ENCODE assay signal across 19 cellular contexts in genomic region chr6:123598011-123598410, GRCh38. TPM values are rescaled to one million over a fixed set of nuclear protein-coding genes. Genes with fewer than 3 reads are reported as not detected.
DNase-seq lines count a peak whose midpoint lies in the region; ATAC-seq and TF ChIP-seq lines count a peak whose summit lies in the region.
"Had no signal": no experiment of that assay in that cellular context is flagged by ENCODE, and none has a peak within 500 bp of the region (broad histone marks: within the 10 kb centered on the region; RNA-seq: fewer than 3 reads in every experiment).

No MANE protein-coding gene starts in this region.

- in situ Hi-C loops in gastrocnemius medialis (cut with MboI; ENCODE audit: low sequenced_read_pairs in 4 of 4) = no loop called here

- H3K27ac ChIP-seq in gastrocnemius medialis (peak overlapping the region in 3 of 4 donors; percentile 56 to 76 (median 63)), ovary (no peak overlapping the region)
- H3K27ac ChIP-seq: GM23248, HL-60, sigmoid colon, SK-N-MC had no signal

- H3K27me3 ChIP-seq in gastrocnemius medialis (no peaks in the 10 kb centered on the region), ovary (no peaks in the 10 kb centered on the region)
- H3K27me3 ChIP-seq: sigmoid colon had no signal

- DNase-seq in gastrocnemius medialis = no peak
- no peak for DNase-seq in ovary
- DNase-seq in H4 (ENCODE audit: low spot score) = no peak
- no peak for DNase-seq in activated T-helper 1 cell treated with anti-CD3 and anti-CD28 coated beads, Interleukin-12 subunit alpha, Interleukin-12 subunit beta, Interleukin-2, Interleukin-4 antibody, amounts not matched to agents 30 ng/mL and 10 ng/mL and 1 ng/mL, durations not matched to agents 14 hours and 24 hours and 36 hours (ENCODE audit: low spot score)
- DNase-seq in NCI-H128 (lab: John Stamatoyannopoulos, UW; ENCODE audit: unreplicated experiment) = no peak
- DNase-seq: activated CD4-positive, alpha-beta memory T cell treated with anti-CD3 and anti-CD28 coated beads for 36 hours; anterior cingulate cortex; DND-41; GM23248; KG1; NCI-H1105; sigmoid colon had no signal

- no peaks in the 10 kb centered on the region for H3K36me3 ChIP-seq in gastrocnemius medialis
- no peaks in the 10 kb centered on the region for H3K36me3 ChIP-seq in ovary
- H3K36me3 ChIP-seq: sigmoid colon had no signal

- H3K4me1 Mint-ChIP-seq in activated T-helper 1 cell treated with anti-CD3 and anti-CD28 coated beads, Interleukin-12 subunit alpha, Interleukin-12 subunit beta, Interleukin-2, Interleukin-4 antibody, amounts not matched to agents 30 ng/mL and 10 ng/mL and 1 ng/mL, durations not matched to agents 14 hours and 24 hours and 36 hours (ENCODE audit: low read depth) = no peaks in the 10 kb centered on the region
- H3K4me1 Mint-ChIP-seq: stimulated activated effector memory CD8-positive, alpha-beta T cell treated with anti-CD3 and anti-CD28 coated beads, Interleukin-12 subunit alpha, Interleukin-12 subunit beta, amount 100 ng/mL, for 72 hours had no signal

- TF ChIP-seq CTCF in gastrocnemius medialis (IDR thresholded peaks at IDR 0.05 in 4 of 5, conservative IDR thresholded peaks at IDR 0.05 in 1 of 5) (no peak), ovary (IDR thresholded peaks at IDR 0.05) (no peak)

- H3K4me1 ChIP-seq in gastrocnemius medialis (peaks cover 39 to 72% of the 10 kb centered on the region in 2 donors), ovary (ENCODE audit: insufficient read depth) (no peaks in the 10 kb centered on the region)

- no peak for TF ChIP-seq POLR2A in gastrocnemius medialis (IDR thresholded peaks at IDR 0.05)
- no peak for TF ChIP-seq POLR2A in ovary (IDR thresholded peaks at IDR 0.05)

- H3K4me3 ChIP-seq in gastrocnemius medialis (no peak overlapping the region), ovary (no peak overlapping the region)
- H3K4me3 ChIP-seq: GM23248, sigmoid colon, SK-N-MC had no signal

- H3K4me3 Mint-ChIP-seq in activated T-helper 1 cell treated with anti-CD3 and anti-CD28 coated beads, Interleukin-12 subunit alpha, Interleukin-12 subunit beta, Interleukin-2, Interleukin-4 antibody, amounts not matched to agents 30 ng/mL and 10 ng/mL and 1 ng/mL, durations not matched to agents 14 hours and 24 hours and 36 hours = no peak overlapping the region
- H3K4me3 Mint-ChIP-seq: activated CD4-positive, alpha-beta memory T cell treated with anti-CD3 and anti-CD28 coated beads for 36 hours; stimulated activated effector memory CD8-positive, alpha-beta T cell treated with anti-CD3 and anti-CD28 coated beads, Interleukin-12 subunit alpha, Interleukin-12 subunit beta, amount 100 ng/mL, for 72 hours had no signal

- no peaks in the 10 kb centered on the region for H3K9me3 Mint-ChIP-seq in activated T-helper 1 cell treated with anti-CD3 and anti-CD28 coated beads, Interleukin-12 subunit alpha, Interleukin-12 subunit beta, Interleukin-2, Interleukin-4 antibody, amounts not matched to agents 30 ng/mL and 10 ng/mL and 1 ng/mL, durations not matched to agents 14 hours and 24 hours and 36 hours
- H3K9me3 Mint-ChIP-seq: activated CD4-positive, alpha-beta memory T cell treated with anti-CD3 and anti-CD28 coated beads for 36 hours had no signal

- no peaks in the 10 kb centered on the region for H3K36me3 Mint-ChIP-seq in activated T-helper 1 cell treated with anti-CD3 and anti-CD28 coated beads, Interleukin-12 subunit alpha, Interleukin-12 subunit beta, Interleukin-2, Interleukin-4 antibody, amounts not matched to agents 30 ng/mL and 10 ng/mL and 1 ng/mL, durations not matched to agents 14 hours and 24 hours and 36 hours (ENCODE audit: low read depth)
- H3K36me3 Mint-ChIP-seq: activated CD4-positive, alpha-beta memory T cell treated with anti-CD3 and anti-CD28 coated beads for 36 hours; stimulated activated effector memory CD8-positive, alpha-beta T cell treated with anti-CD3 and anti-CD28 coated beads, Interleukin-12 subunit alpha, Interleukin-12 subunit beta, amount 100 ng/mL, for 72 hours had no signal

- H3K9me3 ChIP-seq in gastrocnemius medialis = no peaks in the 10 kb centered on the region
- no peaks in the 10 kb centered on the region for H3K9me3 ChIP-seq in ovary
- H3K9me3 ChIP-seq: sigmoid colon had no signal

- intact Hi-C loops in gastrocnemius medialis (cut with DNase I; ENCODE audit: low total_unique reads) (no loop called here), ovary (cut with DNase I) (no loop called here)
- intact Hi-C loops in activated T-helper 1 cell treated with anti-CD3 and anti-CD28 coated beads, Interleukin-12 subunit alpha, Interleukin-12 subunit beta, Interleukin-2, Interleukin-4 antibody, amounts not matched to agents 30 ng/mL and 10 ng/mL and 1 ng/mL, durations not matched to agents 14 hours and 24 hours and 36 hours (cut with micrococcal nuclease) = no loop called here

- H3K27ac Mint-ChIP-seq in activated T-helper 1 cell treated with anti-CD3 and anti-CD28 coated beads, Interleukin-12 subunit alpha, Interleukin-12 subunit beta, Interleukin-2, Interleukin-4 antibody, amounts not matched to agents 30 ng/mL and 10 ng/mL and 1 ng/mL, durations not matched to agents 14 hours and 24 hours and 36 hours = no peak overlapping the region
- H3K27ac Mint-ChIP-seq: activated CD4-positive, alpha-beta memory T cell treated with anti-CD3 and anti-CD28 coated beads for 36 hours; stimulated activated effector memory CD8-positive, alpha-beta T cell treated with anti-CD3 and anti-CD28 coated beads, Interleukin-12 subunit alpha, Interleukin-12 subunit beta, amount 100 ng/mL, for 72 hours had no signal

- WGBS in ovary, 3 donors = 90 to 95% (median 91%) methylated on average over 3 of the region's 3 CpGs

- TF ChIP-seq EP300 in ovary (IDR thresholded peaks at IDR 0.05) = no peak

- ATAC-seq in GM19023 (IDR thresholded peaks at IDR 0.05; ENCODE audit: unreplicated experiment) (peak; percentile 92), GM21723 (IDR thresholded peaks at IDR 0.05; ENCODE audit: unreplicated experiment) (peak; percentile 74), HG03060 (IDR thresholded peaks at IDR 0.05; ENCODE audit: low read depth, unreplicated experiment) (peak; percentile 70), gastrocnemius medialis (no peak)
- ATAC-seq: stimulated activated effector memory CD8-positive, alpha-beta T cell treated with anti-CD3 and anti-CD28 coated beads, Interleukin-12 subunit alpha, Interleukin-12 subunit beta, amount 100 ng/mL, for 72 hours had no signal

- no peaks in the 10 kb centered on the region for H3K27me3 Mint-ChIP-seq in activated T-helper 1 cell treated with anti-CD3 and anti-CD28 coated beads, Interleukin-12 subunit alpha, Interleukin-12 subunit beta, Interleukin-2, Interleukin-4 antibody, amounts not matched to agents 30 ng/mL and 10 ng/mL and 1 ng/mL, durations not matched to agents 14 hours and 24 hours and 36 hours (ENCODE audit: insufficient read depth)
- H3K27me3 Mint-ChIP-seq: activated CD4-positive, alpha-beta memory T cell treated with anti-CD3 and anti-CD28 coated beads for 36 hours had no signal

RNA-seq across cellular contexts. Expression of gene TRDN, which starts 38.7 kb away (rescaled TPM):
- total RNA-seq in gastrocnemius medialis = 100 to 1,000 TPM; 190 to 628 (median 296) TPM
- total RNA-seq in ovary = 1 to 10 TPM in 3 of 7 donors, under 1 TPM in 3, not detected in 1; under 0.01 to 5.7 (median 1.3) TPM
- 1 to 10 TPM in 1 of 2 donors, under 1 TPM in 1; 0.12 to 7.8 TPM for polyA plus RNA-seq in ovary
- total RNA-seq in H4 (2014; rRNA removed; shearing (Covaris generic)) = 0.08 and 0.51 TPM in 2 replicates
- total RNA-seq in activated T-helper 1 cell treated with anti-CD3 and anti-CD28 coated beads, Interleukin-12 subunit alpha, Interleukin-12 subunit beta, Interleukin-2, Interleukin-4 antibody, amounts not matched to agents 30 ng/mL and 10 ng/mL and 1 ng/mL, durations not matched to agents 14 hours and 24 hours and 36 hours = not detected in 2 replicates
- total RNA-seq: activated CD4-positive, alpha-beta memory T cell treated with anti-CD3 and anti-CD28 coated beads for 36 hours; endothelial cell of umbilical vein; GM23248 had no signal
- polyA plus RNA-seq: endothelial cell of umbilical vein, GM23248 had no signal

Comparison
In these comparisons a context has a peak if more than half of its experiments do, and no peak if none do; other contexts are left out.
1. ATAC-seq: peak in GM19023 (single experiment), GM21723 (single experiment) and HG03060 (single experiment); none in gastrocnemius medialis (0 of 2).
2. H3K27ac ChIP-seq: peak in gastrocnemius medialis (3 of 4); none in ovary (0 of 2).
3. RNA of gene TRDN, which starts 38.7 kb away (total RNA-seq): 190 to 628 TPM in gastrocnemius medialis; under 0.01 to 5.7 TPM in ovary, 0.08 to 0.51 TPM in H4 and not detected in activated T-helper 1 cell treated with anti-CD3 and anti-CD28 coated beads, Interleukin-12 subunit alpha, Interleukin-12 subunit beta, Interleukin-2, Interleukin-4 antibody, amounts not matched to agents 30 ng/mL and 10 ng/mL and 1 ng/mL, durations not matched to agents 14 hours and 24 hours and 36 hours; every median in the first group is over 10 times any median in the second.